Comparison of ENCODE assay signal across 1 cellular context in the genomic region with DNA sequence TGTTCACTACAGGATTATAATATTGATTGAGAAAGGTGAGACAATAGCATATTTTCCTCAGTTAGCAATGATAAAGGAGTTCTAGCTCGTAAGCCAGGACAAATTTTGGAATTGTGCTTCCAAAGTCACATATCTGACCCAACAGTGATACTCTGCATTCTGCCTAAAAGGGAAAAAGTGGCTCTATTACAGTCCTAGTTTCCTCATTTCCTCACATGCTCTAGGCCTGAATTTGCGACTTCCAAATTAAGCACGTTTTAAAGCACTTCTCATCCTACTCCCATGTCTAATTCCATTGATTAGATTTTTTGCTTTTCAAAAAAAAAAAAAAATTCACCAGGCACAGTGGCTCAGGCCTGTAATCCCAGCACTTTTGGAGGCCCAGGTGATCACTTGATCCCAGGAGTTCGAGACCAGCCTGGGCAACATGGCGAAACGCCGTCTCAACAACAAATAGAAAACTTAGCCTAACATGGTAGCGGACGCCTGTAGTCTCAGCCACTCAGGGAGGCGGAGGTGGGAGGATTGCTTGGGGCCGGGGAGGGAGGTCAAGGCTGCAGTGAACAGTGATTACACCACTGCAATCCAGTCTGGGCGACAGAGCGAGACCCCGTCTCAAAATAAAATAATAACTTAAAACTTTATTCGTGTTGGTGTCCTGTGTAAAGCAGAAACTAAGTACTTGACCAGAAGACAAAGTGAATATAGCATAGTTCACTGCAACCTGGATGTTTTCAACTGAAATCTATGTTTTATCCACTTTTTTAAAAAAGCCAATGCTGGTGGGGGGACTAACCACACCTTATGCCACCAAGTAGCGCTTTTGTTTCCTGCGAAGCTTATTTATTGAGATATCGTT.
TF ChIP-seq lines count a peak whose summit lies in the region.

No MANE protein-coding gene starts in this region.

TF ChIP-seq in GM12878, 131 proteins besides CTCF, POLR2A, EP300 and RAD21:
- TF ChIP-seq GABPA (IDR thresholded peaks at IDR 0.05; ENCODE audit: low read depth) (no peak), ETV6 (conservative IDR thresholded peaks at IDR 0.05 in 1 of 2, IDR thresholded peaks at IDR 0.05 in 1 of 2; ENCODE audit: borderline replicate concordance in 1 of 2, low read depth in 1 of 2) (no peak), CEBPZ (IDR thresholded peaks at IDR 0.05; ENCODE audit: low read depth, low read length) (no peak), SPI1 (IDR thresholded peaks at IDR 0.05; ENCODE audit: borderline replicate concordance, insufficient read depth, low read depth, low read length) (no peak), STAT1 (conservative IDR thresholded peaks at IDR 0.05) (no peak), IRF5 (IDR thresholded peaks at IDR 0.05; ENCODE audit: borderline replicate concordance) (no peak), WRNIP1 (IDR thresholded peaks at IDR 0.05; ENCODE audit: borderline replicate concordance, low read depth, low read length) (no peak), MTA3 (IDR thresholded peaks at IDR 0.05; ENCODE audit: borderline replicate concordance, low read length) (no peak), MYB (IDR thresholded peaks at IDR 0.05; ENCODE audit: borderline replicate concordance, low read depth, low read length) (no peak), CBX5 (IDR thresholded peaks at IDR 0.05; ENCODE audit: low read depth) (no peak), MLLT1 (IDR thresholded peaks at IDR 0.05) (peak; percentile 68), FOXK2 (IDR thresholded peaks at IDR 0.05) (no peak), ZBTB40 (IDR thresholded peaks at IDR 0.05; ENCODE audit: borderline replicate concordance) (peak; percentile 16; the same call in 1 of the 2 replicates), MEF2A (IDR thresholded peaks at IDR 0.05; ENCODE audit: insufficient read depth, low read depth, low read length) (no peak), ZNF384 (IDR thresholded peaks at IDR 0.05; ENCODE audit: borderline replicate concordance, low read depth, low read length) (no peak), HDAC6 (IDR thresholded peaks at IDR 0.05; ENCODE audit: unreplicated experiment) (no peak)
- TF ChIP-seq, protein P1, sequence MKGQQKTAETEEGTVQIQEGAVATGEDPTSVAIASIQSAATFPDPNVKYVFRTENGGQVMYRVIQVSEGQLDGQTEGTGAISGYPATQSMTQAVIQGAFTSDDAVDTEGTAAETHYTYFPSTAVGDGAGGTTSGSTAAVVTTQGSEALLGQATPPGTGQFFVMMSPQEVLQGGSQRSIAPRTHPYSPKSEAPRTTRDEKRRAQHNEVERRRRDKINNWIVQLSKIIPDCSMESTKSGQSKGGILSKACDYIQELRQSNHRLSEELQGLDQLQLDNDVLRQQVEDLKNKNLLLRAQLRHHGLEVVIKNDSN (IDR thresholded peaks at IDR 0.05; ENCODE audit: borderline replicate concordance, extremely low read length, insufficient read depth, low read depth, low read length): no peak
